ENCODE assay signal across 21 cellular contexts in genomic region chr16:57427307-57427706, GRCh38. TPM values are rescaled to one million over a fixed set of nuclear protein-coding genes. Genes with fewer than 3 reads are reported as not detected.
"Had no signal": no experiment of that assay in that cellular context is flagged by ENCODE, and none has a peak within 500 bp of the region (broad histone marks: within the 10 kb centered on the region; RNA-seq: fewer than 3 reads in every experiment).

No MANE protein-coding gene starts in this region.

- H3K4me3 Mint-ChIP-seq: activated B cell treated with CpG ODN at 0.5 μM for 24 hours; activated CD4-positive, alpha-beta T cell treated with anti-CD3 and anti-CD28 coated beads, Interleukin-2, amount 10 ng/mL, durations not matched to agents 24 days and 14 days; activated naive CD8-positive, alpha-beta T cell treated with anti-CD3 and anti-CD28 coated beads, Interleukin-2, amount 10 ng/mL, durations not matched to agents 7 days and 5 days; effector memory CD8-positive, alpha-beta T cell; immature natural killer cell; T-helper 1 cell treated with Interleukin-12 subunit alpha and Interleukin-12 subunit beta and Interleukin-4 antibody, amounts not matched to agents 30 μg/mL and 1 μg/mL, for 36 hours had no signal

- ATAC-seq: effector memory CD8-positive, alpha-beta T cell; sciatic nerve; upper lobe of right lung had no signal

- H3K4me1 Mint-ChIP-seq: activated B cell treated with CpG ODN at 0.5 μM for 24 hours; activated CD4-positive, alpha-beta T cell treated with anti-CD3 and anti-CD28 coated beads, Interleukin-2, amount 10 ng/mL, durations not matched to agents 24 days and 14 days; activated naive CD8-positive, alpha-beta T cell treated with anti-CD3 and anti-CD28 coated beads, Interleukin-2, amount 10 ng/mL, durations not matched to agents 7 days and 5 days; immature natural killer cell had no signal

- DNase-seq: activated B cell treated with CpG ODN at 0.5 μM for 24 hours; activated CD4-positive, alpha-beta T cell treated with anti-CD3 and anti-CD28 coated beads, Interleukin-2, amount 10 ng/mL, durations not matched to agents 24 days and 14 days; activated CD8-positive, alpha-beta memory T cell treated with anti-CD3 and anti-CD28 coated beads for 24 hours; activated naive CD4-positive, alpha-beta T cell; activated naive CD8-positive, alpha-beta T cell treated with anti-CD3 and anti-CD28 coated beads, Interleukin-2, amount 10 ng/mL, durations not matched to agents 7 days and 5 days; anterior cingulate cortex; dermis blood vessel endothelial cell; effector memory CD8-positive, alpha-beta T cell; foreskin melanocyte; head of caudate nucleus; immature natural killer cell; upper lobe of right lung had no signal

- H3K9me3 Mint-ChIP-seq: activated B cell treated with CpG ODN at 0.5 μM for 24 hours; activated CD4-positive, alpha-beta T cell treated with anti-CD3 and anti-CD28 coated beads, Interleukin-2, amount 10 ng/mL, durations not matched to agents 24 days and 14 days; activated naive CD8-positive, alpha-beta T cell treated with anti-CD3 and anti-CD28 coated beads, Interleukin-2, amount 10 ng/mL, durations not matched to agents 7 days and 5 days; effector memory CD8-positive, alpha-beta T cell; immature natural killer cell; T-helper 1 cell treated with Interleukin-12 subunit alpha and Interleukin-12 subunit beta and Interleukin-4 antibody, amounts not matched to agents 30 μg/mL and 1 μg/mL, for 36 hours had no signal

- H3K27me3 Mint-ChIP-seq: activated B cell treated with CpG ODN at 0.5 μM for 24 hours; activated CD4-positive, alpha-beta T cell treated with anti-CD3 and anti-CD28 coated beads, Interleukin-2, amount 10 ng/mL, durations not matched to agents 24 days and 14 days; activated naive CD8-positive, alpha-beta T cell treated with anti-CD3 and anti-CD28 coated beads, Interleukin-2, amount 10 ng/mL, durations not matched to agents 7 days and 5 days; effector memory CD8-positive, alpha-beta T cell had no signal

- H3K27ac Mint-ChIP-seq: activated B cell treated with CpG ODN at 0.5 μM for 24 hours; activated CD4-positive, alpha-beta T cell treated with anti-CD3 and anti-CD28 coated beads, Interleukin-2, amount 10 ng/mL, durations not matched to agents 24 days and 14 days; activated naive CD8-positive, alpha-beta T cell treated with anti-CD3 and anti-CD28 coated beads, Interleukin-2, amount 10 ng/mL, durations not matched to agents 7 days and 5 days; effector memory CD8-positive, alpha-beta T cell; immature natural killer cell; T-helper 1 cell treated with Interleukin-12 subunit alpha and Interleukin-12 subunit beta and Interleukin-4 antibody, amounts not matched to agents 30 μg/mL and 1 μg/mL, for 36 hours had no signal

RNA-seq across cellular contexts. Expression of gene CCL17, which starts 22.7 kb away (rescaled TPM):
- total RNA-seq: activated CD4-positive, alpha-beta T cell treated with anti-CD3 and anti-CD28 coated beads, Interleukin-2, amount 10 ng/mL, durations not matched to agents 24 days and 14 days; activated naive CD8-positive, alpha-beta T cell treated with anti-CD3 and anti-CD28 coated beads, Interleukin-2, amount 10 ng/mL, durations not matched to agents 7 days and 5 days; cerebellum; dermis blood vessel endothelial cell; fibroblast of lung; liver; osteocyte; pulmonary artery endothelial cell; sciatic nerve; thoracic aorta had no signal
- polyA plus RNA-seq: fibroblast of lung, immature natural killer cell, liver, neural cell had no signal

RNA-seq across cellular contexts. Expression of gene CX3CL1, which starts 55.0 kb away (rescaled TPM):
- total RNA-seq: activated CD4-positive, alpha-beta T cell treated with anti-CD3 and anti-CD28 coated beads, Interleukin-2, amount 10 ng/mL, durations not matched to agents 24 days and 14 days; activated naive CD8-positive, alpha-beta T cell treated with anti-CD3 and anti-CD28 coated beads, Interleukin-2, amount 10 ng/mL, durations not matched to agents 7 days and 5 days; fibroblast of lung had no signal
- polyA plus RNA-seq: fibroblast of lung, immature natural killer cell had no signal
